ENCODE assay signal across 24 cellular contexts in the genomic region with DNA sequence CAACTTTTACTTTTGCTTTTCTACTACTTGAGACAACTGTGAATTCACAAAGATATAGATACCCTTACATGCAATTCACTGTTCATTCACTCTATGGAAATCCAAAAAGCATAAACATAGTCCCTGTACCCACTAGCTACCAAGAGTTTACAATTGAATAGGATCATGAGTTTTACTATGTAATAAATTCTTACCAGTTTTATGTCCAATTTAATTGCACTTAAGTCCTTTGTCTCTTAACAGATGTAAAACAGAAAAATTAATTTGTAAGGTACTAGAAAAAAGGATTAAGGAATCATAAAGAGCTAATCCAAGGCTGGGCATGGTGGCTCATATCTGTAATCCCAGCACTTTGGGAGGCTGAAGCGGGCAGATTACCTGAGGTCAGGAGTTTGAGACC. TPM values are rescaled to one million over a fixed set of nuclear protein-coding genes. Genes with fewer than 3 reads are reported as not detected.
A peak's percentile ranks its signal among the peaks of the same experiment; 100 is the strongest.
DNase-seq lines count a peak whose midpoint lies in the region; ATAC-seq and TF ChIP-seq lines count a peak whose summit lies in the region.
"Had no signal": no experiment of that assay in that cellular context is flagged by ENCODE, and none has a peak within 500 bp of the region (broad histone marks: within the 10 kb centered on the region; RNA-seq: fewer than 3 reads in every experiment).

No MANE protein-coding gene starts in this region.

- no peak overlapping the region for H2BK5ac ChIP-seq in IMR-90 (ENCODE audit: low read depth, low read length, poor library complexity, severe bottlenecking)

- H4K8ac ChIP-seq in IMR-90 (ENCODE audit: low read depth in 2 of 2, low read length in 2 of 2): no peak overlapping the region

- peaks cover 72% of the 10 kb centered on the region for H3K4me1 Mint-ChIP-seq in HFFc6 (ENCODE audit: low read depth)

- dilution Hi-C loops in IMR-90 (cut with HindIII; ENCODE audit: low sequenced_read_pairs, unreplicated experiment): no loop called here

- no peak overlapping the region for H2BK120ac ChIP-seq in IMR-90 (ENCODE audit: low read depth, low read length)

- H3K9me3 Mint-ChIP-seq in HFFc6: no peaks in the 10 kb centered on the region
- H3K9me3 Mint-ChIP-seq: CD4-positive, alpha-beta memory T cell; CD4-positive, CD25-positive, alpha-beta regulatory T cell; CD8-positive, alpha-beta memory T cell had no signal

- 0 out of 2 replicates have a peak overlapping the region, but pooled peaks have one; percentile 3 for H3K23ac ChIP-seq in IMR-90 (ENCODE audit: low read depth, low read length)

- H3K27ac Mint-ChIP-seq in HFFc6: no peak overlapping the region
- H3K27ac Mint-ChIP-seq: CD14-positive monocyte; CD4-positive, alpha-beta memory T cell had no signal

- no peak overlapping the region for H3K9ac ChIP-seq in IMR-90 (ENCODE audit: low read depth, low read length)
- H3K9ac ChIP-seq: BLaER1 had no signal

- no peak overlapping the region for H3K4me3 Mint-ChIP-seq in HFFc6
- H3K4me3 Mint-ChIP-seq: CD14-positive monocyte; CD4-positive, alpha-beta memory T cell; CD4-positive, CD25-positive, alpha-beta regulatory T cell; CD8-positive, alpha-beta memory T cell had no signal

- no peak for TF ChIP-seq RAD21 in IMR-90 (IDR thresholded peaks at IDR 0.05; ENCODE audit: low read length)

- in situ Hi-C loops in IMR-90 (cut with MboI; ENCODE audit: low sequenced_read_pairs): no loop called here

- H3K14ac ChIP-seq in IMR-90 (replicated peaks; ENCODE audit: low read depth, low read length): no peak overlapping the region

- no peaks in the 10 kb centered on the region for H3K27me3 ChIP-seq in IMR-90 (ENCODE audit: control insufficient read depth, insufficient read depth, low read length)
- no peaks in the 10 kb centered on the region for H3K27me3 ChIP-seq in right lobe of liver
- H3K27me3 ChIP-seq in sigmoid colon: no peaks in the 10 kb centered on the region
- H3K27me3 ChIP-seq in lower lobe of right lung (ENCODE audit: low read depth): no peaks in the 10 kb centered on the region
- H3K27me3 ChIP-seq: BE2C, BLaER1 had no signal

- H3K4me3 ChIP-seq in IMR-90 (ENCODE audit: insufficient read depth, low read depth, low read length) (no peak overlapping the region), right lobe of liver (no peak overlapping the region), sigmoid colon (no peak overlapping the region), lower lobe of right lung (no peak overlapping the region)
- H3K4me3 ChIP-seq: BLaER1, GM12878 had no signal

- H3K56ac ChIP-seq in IMR-90 (ENCODE audit: extremely low read depth, insufficient read depth, low read length): no peak overlapping the region

- BruUV-seq in IMR-90 (replicated peaks; lab: Mats Ljungman, UMichigan): no TSS peak

- peak overlapping the region; percentile 8; the same call in 1 of the 2 replicates for H3K4ac ChIP-seq in IMR-90 (ENCODE audit: low read depth, low read length)

- CTCF ChIA-PET in IMR-90 (lab: Yijun Ruan, JAX): interaction anchor here (1.2 kb wide), 1 partner anchor 11 kb away, joined by 5 read pairs; no protein-coding TSS in a partner anchor

- H2AFZ ChIP-seq in IMR-90 (replicated peaks; ENCODE audit: low read length, poor library complexity): no peak overlapping the region

- H4K20me1 ChIP-seq in IMR-90 (ENCODE audit: insufficient read depth, low read length): no peaks in the 10 kb centered on the region
- H4K20me1 ChIP-seq: BLaER1 had no signal

- no peaks in the 10 kb centered on the region for H3K36me3 Mint-ChIP-seq in HFFc6 (ENCODE audit: low read depth)

- WGBS in IMR-90 (ENCODE audit: extremely low coverage in 2 of 2, insufficient read length in 1 of 2), 2 experiments: 83% methylated on average over 1 of the region's 1 CpG; no CpG with 5 or more reads in 1 of the 2 experiments
- WGBS in right lobe of liver (ENCODE audit: insufficient coverage, low coverage, low lambda C conversion rate, missing lambda C conversion rate): 77% methylated on average over 1 of the region's 1 CpG
- WGBS in sigmoid colon, 2 donors: 94% methylated on average over 1 of the region's 1 CpG

- DNase-seq in IMR-90 (no peak), right lobe of liver (no peak), sigmoid colon (no peak), lower lobe of right lung (no peak), HFFc6 (no peak)
- DNase-seq: 8988T; ACHN; BE2C; C1 segment of cervical spinal cord; CD4-positive, alpha-beta memory T cell; CD4-positive, CD25-positive, alpha-beta regulatory T cell; CD8-positive, alpha-beta memory T cell; COR-L47; DMS 273 treated with DMSO at 0.1 percent for 48 hours; DMS153; DMS53; DMS79; DND-41; EL; GDM1 had no signal

- H2AK5ac ChIP-seq in IMR-90 (ENCODE audit: low read depth, low read length): no peak overlapping the region

- H3K27me3 Mint-ChIP-seq in HFFc6 (ENCODE audit: insufficient read depth): no peaks in the 10 kb centered on the region
- H3K27me3 Mint-ChIP-seq: CD4-positive, alpha-beta memory T cell; CD4-positive, CD25-positive, alpha-beta regulatory T cell; CD8-positive, alpha-beta memory T cell had no signal

- H3K9me3 ChIP-seq in IMR-90 (ENCODE audit: control insufficient read depth, insufficient read depth, low read length) (no peaks in the 10 kb centered on the region), right lobe of liver (no peaks in the 10 kb centered on the region), sigmoid colon (no peaks in the 10 kb centered on the region), lower lobe of right lung (no peaks in the 10 kb centered on the region)
- H3K9me3 ChIP-seq: BE2C, BLaER1 had no signal

- TF ChIP-seq CTCF in IMR-90 (conservative IDR thresholded peaks at IDR 0.05; ENCODE audit: low read depth, low read length) (no peak), right lobe of liver (IDR thresholded peaks at IDR 0.05) (no peak), sigmoid colon (IDR thresholded peaks at IDR 0.05) (no peak), lower lobe of right lung (IDR thresholded peaks at IDR 0.05) (no peak), HFFc6 (IDR thresholded peaks at IDR 0.05) (no peak)

- no peak overlapping the region for H3K18ac ChIP-seq in IMR-90 (ENCODE audit: low read depth, low read length)

- H2BK20ac ChIP-seq in IMR-90 (ENCODE audit: low read depth, low read length): no peak overlapping the region

- H2AK9ac ChIP-seq in IMR-90 (replicated peaks; ENCODE audit: low read depth, low read length, poor library complexity): no peak overlapping the region

- peak overlapping the region; percentile 11; the same call in 1 of the 3 replicates for H2BK15ac ChIP-seq in IMR-90 (ENCODE audit: low read depth, low read length)

- H3K27ac ChIP-seq in IMR-90 (ENCODE audit: insufficient read depth, low read length) (no peak overlapping the region), right lobe of liver (peak overlapping the region in 2 of 3 donors; percentile 12 to 50), sigmoid colon (peak overlapping the region in 3 of 4 donors; percentile 5 to 80 (median 66)), lower lobe of right lung (no peak overlapping the region)
- H3K27ac ChIP-seq: BLaER1 had no signal

- POLR2A ChIA-PET in IMR-90 (lab: Charles Lee; ENCODE audit: unreplicated experiment): no interaction called here

- H3K4me1 ChIP-seq in IMR-90 (ENCODE audit: control insufficient read depth, insufficient read depth, low read length) (peaks cover 9% of the 10 kb centered on the region), right lobe of liver (peaks cover 0 to 54% (median 12%) of the 10 kb centered on the region in 4 donors), sigmoid colon (peaks cover 0 to 67% (median 53%) of the 10 kb centered on the region in 4 donors), lower lobe of right lung (peaks cover 17% of the 10 kb centered on the region)
- H3K4me1 ChIP-seq: BE2C had no signal

- no peak for TF ChIP-seq POLR2A in IMR-90 (IDR thresholded peaks at IDR 0.05; ENCODE audit: low read depth, low read length)
- no peak for TF ChIP-seq POLR2A in right lobe of liver (IDR thresholded peaks at IDR 0.05)
- no peak for TF ChIP-seq POLR2A in sigmoid colon (IDR thresholded peaks at IDR 0.05)

- no peak overlapping the region for H4K5ac ChIP-seq in IMR-90 (ENCODE audit: low read depth, low read length)

- no peaks in the 10 kb centered on the region for H3K36me3 ChIP-seq in IMR-90 (ENCODE audit: control insufficient read depth, insufficient read depth, low read length)
- H3K36me3 ChIP-seq in right lobe of liver: no peaks in the 10 kb centered on the region
- no peaks in the 10 kb centered on the region for H3K36me3 ChIP-seq in sigmoid colon
- H3K36me3 ChIP-seq in lower lobe of right lung: no peaks in the 10 kb centered on the region
- H3K36me3 ChIP-seq: BE2C, BLaER1 had no signal

- ATAC-seq in IMR-90 (ENCODE audit: low read depth) (no peak), right lobe of liver (no peak), HG03469 (IDR thresholded peaks at IDR 0.05; ENCODE audit: unreplicated experiment) (no peak), lower lobe of right lung (no peak)
- ATAC-seq: GM12878 had no signal

- peaks cover 3% of the 10 kb centered on the region for H3K9me1 ChIP-seq in IMR-90 (ENCODE audit: insufficient read depth, low read length)

- TF ChIP-seq EP300 in sigmoid colon (IDR thresholded peaks at IDR 0.05): no peak

- H3K79me1 ChIP-seq in IMR-90 (ENCODE audit: low read depth in 1 of 2, low read length in 2 of 2): peaks cover 8 to 26% of the 10 kb centered on the region in 2 experiments

- intact Hi-C loops in IMR-90 (cut with micrococcal nuclease): no loop called here
- intact Hi-C loops in right lobe of liver (cut with DNase I): no loop called here
- intact Hi-C loops in sigmoid colon (cut with DNase I): no loop called here
- intact Hi-C loops in lower lobe of right lung (cut with DNase I): no loop called here

- no peak overlapping the region for H4K91ac ChIP-seq in IMR-90 (ENCODE audit: insufficient read depth, low read depth, low read length)

- no peak overlapping the region for H3K4me2 ChIP-seq in IMR-90 (ENCODE audit: low read depth, low read length)
- H3K4me2 ChIP-seq: BLaER1 had no signal

TF ChIP-seq in IMR-90, 13 proteins besides CTCF, POLR2A, EP300 and RAD21:
- no peak for TF ChIP-seq CHD1 (IDR thresholded peaks at IDR 0.05; ENCODE audit: low read depth, low read length)
- TF ChIP-seq SMC3 (IDR thresholded peaks at IDR 0.05; ENCODE audit: low read depth, low read length): no peak
- TF ChIP-seq RFX5 (IDR thresholded peaks at IDR 0.05; ENCODE audit: low read depth, low read length): no peak
TF ChIP-seq in IMR-90: peak in this region for 0.

RNA-seq across cellular contexts. Expression of a gene that starts 24.4 kb away (rescaled TPM):
- 4.7 and 7.5 TPM in 2 replicates for total RNA-seq in IMR-90 (2012; rRNA removed)
- 4.5 and 5.7 TPM in 2 replicates for polyA plus RNA-seq in IMR-90 (2012; rRNA removed)
- polyA plus RNA-seq in IMR-90 (2012; cell fraction: cytosol; rRNA removed): 1.0 and 1.4 TPM in 2 replicates
- polyA plus RNA-seq in IMR-90 (2012; cell fraction: nucleus; rRNA removed; ENCODE audit: low replicate concordance): 0.16 and 2.9 TPM in 2 replicates
- 10 to 100 TPM; 10.8 to 25.3 (median 15.1) TPM for total RNA-seq in right lobe of liver
- total RNA-seq in sigmoid colon: 10 to 100 TPM; 19.1 to 35.5 (median 26.7) TPM
- 1 to 10 TPM; 1.8 to 7.3 (median 2.5) TPM for polyA plus RNA-seq in sigmoid colon
- total RNA-seq in lower lobe of right lung: 5.6 TPM
- 10 to 100 TPM; 18.9 to 24.5 (median 21.9) TPM for total RNA-seq in HFFc6 (2021; fragmentation: NEBNext Ultra II Directional; extraction: Animal tissue kit (Norgen Biotek cat#: 25700))

Comparison
In these comparisons a context has a peak if more than half of its experiments do, and no peak if none do; other contexts are left out.
1. H3K27ac ChIP-seq: peak in right lobe of liver (2 of 3) and sigmoid colon (3 of 4); none in IMR-90 (single experiment) and lower lobe of right lung (single experiment).